In genomic region chr19:10503002-10503789, GRCh38 we compare ENCODE assay signal across 8 cellular contexts. TPM values are rescaled to one million over a fixed set of nuclear protein-coding genes. Genes with fewer than 3 reads are reported as not detected.
A peak's percentile ranks its signal among the peaks of the same experiment; 100 is the strongest.
DNase-seq lines count a peak whose midpoint lies in the region; ATAC-seq and TF ChIP-seq lines count a peak whose summit lies in the region.

TSS of gene KEAP1 (minus strand) at chr19:10503356. CDS start at chr19:10500033, 3,323 bp downstream.

- peaks cover 5% of the 10 kb centered on the region for H3K36me3 Mint-ChIP-seq in activated naive CD4-positive, alpha-beta T cell treated with anti-CD3 and anti-CD28 coated beads, Interleukin-2, amount 50 U/mL, for 24 hours
- H3K36me3 Mint-ChIP-seq in osteocyte (ENCODE audit: unreplicated experiment) = peaks cover 9% of the 10 kb centered on the region

- no peaks in the 10 kb centered on the region for H3K9me3 Mint-ChIP-seq in activated naive CD4-positive, alpha-beta T cell treated with anti-CD3 and anti-CD28 coated beads, Interleukin-2, amount 50 U/mL, for 24 hours
- no peaks in the 10 kb centered on the region for H3K9me3 Mint-ChIP-seq in osteocyte (ENCODE audit: unreplicated experiment)

- peak; percentile 34 for ATAC-seq in HG02759 (IDR thresholded peaks at IDR 0.05; ENCODE audit: unreplicated experiment)

- H3K27me3 Mint-ChIP-seq in activated naive CD4-positive, alpha-beta T cell treated with anti-CD3 and anti-CD28 coated beads, Interleukin-2, amount 50 U/mL, for 24 hours = no peaks in the 10 kb centered on the region
- no peaks in the 10 kb centered on the region for H3K27me3 Mint-ChIP-seq in osteocyte (ENCODE audit: unreplicated experiment)

- intact Hi-C loops in head of caudate nucleus (cut with DNase I) = loop anchor here (5.0 kb wide), 1 partner anchor 64 kb away; the partner anchor contains the start of genes CDKN2D and KRI1

- peak within 1 kb of the TSS; percentile 93 for H3K4me3 Mint-ChIP-seq in activated naive CD4-positive, alpha-beta T cell treated with anti-CD3 and anti-CD28 coated beads, Interleukin-2, amount 50 U/mL, for 24 hours
- peak within 1 kb of the TSS; percentile 88 for H3K4me3 Mint-ChIP-seq in osteocyte (ENCODE audit: unreplicated experiment)

- TF ChIP-seq CTCF in osteocyte (IDR thresholded peaks at IDR 0.05) = no peak

- DNase-seq in DMS53 (lab: John Stamatoyannopoulos, UW) = peak; percentile 68
- DNase-seq in DMS53 treated with DMSO at 0.1 percent for 48 hours (lab: John Stamatoyannopoulos, UW; ENCODE audit: unreplicated experiment) = no peak
- DNase-seq in NCI-H2227 treated with DMSO at 0.1 percent for 48 hours (lab: John Stamatoyannopoulos, UW) = peak; percentile 3
- DNase-seq in head of caudate nucleus = peak in 33 of 42 donors; percentile 8 to 77 (median 47)
- DNase-seq in osteocyte (ENCODE audit: extremely low spot score, unreplicated experiment) = no peak
- no peak for DNase-seq in 8988T

- H3K27ac Mint-ChIP-seq in activated naive CD4-positive, alpha-beta T cell treated with anti-CD3 and anti-CD28 coated beads, Interleukin-2, amount 50 U/mL, for 24 hours = peak within 1 kb of the TSS; percentile 98
- peak within 1 kb of the TSS; percentile 91 for H3K27ac Mint-ChIP-seq in osteocyte (ENCODE audit: unreplicated experiment)

- peaks cover 39% of the 10 kb centered on the region for H3K4me1 Mint-ChIP-seq in activated naive CD4-positive, alpha-beta T cell treated with anti-CD3 and anti-CD28 coated beads, Interleukin-2, amount 50 U/mL, for 24 hours
- H3K4me1 Mint-ChIP-seq in osteocyte (ENCODE audit: unreplicated experiment) = peaks cover 23% of the 10 kb centered on the region

RNA-seq across cellular contexts. Expression of gene KEAP1, which starts in this region (rescaled TPM):
- total RNA-seq in osteocyte = 80.1 and 80.9 TPM in 2 replicates

Comparison
In these comparisons a context has a peak if more than half of its experiments do, and no peak if none do; other contexts are left out.
1. DNase-seq: peak in DMS53 (single experiment), NCI-H2227 treated with DMSO at 0.1 percent for 48 hours (single experiment) and head of caudate nucleus (33 of 42); none in DMS53 treated with DMSO at 0.1 percent for 48 hours (single experiment), osteocyte (single experiment) and 8988T (single experiment).